In the genomic region with DNA sequence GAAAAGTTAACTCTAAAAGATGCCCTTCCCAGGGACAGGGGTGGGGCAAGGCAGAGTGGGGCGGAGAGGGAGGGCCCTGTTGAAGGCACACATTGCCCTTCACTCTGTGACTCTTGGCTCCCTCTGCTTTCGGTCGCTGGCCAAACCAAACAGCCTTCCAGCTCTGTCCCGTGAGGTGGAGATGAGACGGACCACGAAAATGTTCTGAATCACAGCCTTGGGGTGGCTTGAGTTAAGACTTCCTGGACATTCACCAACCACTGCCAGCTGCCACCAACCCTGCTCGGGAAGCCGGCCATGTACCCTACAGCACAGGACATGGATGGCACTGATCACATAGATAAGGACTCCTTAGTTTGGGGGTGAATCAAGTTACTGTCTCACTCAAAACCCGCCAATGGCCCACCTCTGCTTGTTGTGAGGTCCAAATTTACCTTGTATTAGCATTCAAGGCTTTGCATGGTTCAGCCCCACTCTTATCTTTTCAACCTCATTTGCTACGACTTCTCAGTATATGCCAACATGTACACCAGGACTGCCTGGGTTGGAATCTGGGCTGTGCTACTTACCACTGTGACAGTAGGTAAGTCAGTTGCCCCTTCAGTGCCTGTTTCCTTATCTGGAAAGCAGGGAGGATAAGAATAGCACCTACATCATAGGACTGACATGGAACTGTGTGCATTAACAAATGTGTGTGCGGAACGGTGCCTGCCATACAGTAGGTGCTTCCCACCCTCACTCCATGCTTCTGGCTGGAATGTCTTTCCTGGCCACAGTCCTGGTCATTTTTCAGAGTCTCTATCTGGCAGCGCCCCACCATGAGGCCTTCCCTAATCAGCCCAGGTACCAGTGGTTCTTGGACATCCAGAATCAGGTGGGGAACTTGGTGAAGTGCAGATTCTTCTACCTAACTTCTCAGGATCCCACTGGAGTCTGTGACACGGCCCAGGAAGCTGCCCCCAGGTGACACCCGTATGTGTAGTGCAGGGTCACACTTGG, we compare ENCODE assay signal across 12 cellular contexts. TPM values are rescaled to one million over a fixed set of nuclear protein-coding genes. Genes with fewer than 3 reads are reported as not detected.
DNase-seq lines count a peak whose midpoint lies in the region; ATAC-seq, FAIRE-seq and TF ChIP-seq lines count a peak whose summit lies in the region.
"Had no signal": no experiment of that assay in that cellular context is flagged by ENCODE, and none has a peak within 500 bp of the region (broad histone marks: within the 10 kb centered on the region; RNA-seq: fewer than 3 reads in every experiment).

No MANE protein-coding gene starts in this region.

- H3K27me3 ChIP-seq in transverse colon, result no peaks in the 10 kb centered on the region

- intact Hi-C loops in sciatic nerve (cut with DNase I), result loop anchor here (5.0 kb wide), 1 partner anchor 42 kb away; a partner anchor contains a TSS
- intact Hi-C loops in transverse colon (cut with DNase I; ENCODE audit: low total_unique reads), result loop anchor here (5.0 kb wide), 1 partner anchor 42 kb away; a partner anchor contains a TSS

- no peak overlapping the region for H3K27ac ChIP-seq in transverse colon

- 87 to 100% methylated on average over 1 to 14 of the region's 15 CpGs for WGBS in transverse colon (ENCODE audit: low coverage in 1 of 2), 2 donors

- CTCF ChIA-PET in T-cell (lab: Charles Lee), result interaction anchor here in 1 of 2 donors (0.7 to 2.3 kb wide), 4 partner anchors 15 to 41 kb away, joined by 3 to 8 read pairs (median 3); no protein-coding TSS in a partner anchor

- DNase-seq in EL (peak; percentile 91), T-cell (peak in 1 of 34 experiments; percentile 12), fibroblast of villous mesenchyme (ENCODE audit: low read depth) (peak; percentile 78), sciatic nerve (ENCODE audit: low spot score) (peak; percentile 77), DMS114 treated with DMSO at 0.1 percent for 48 hours (lab: John Stamatoyannopoulos, UW; ENCODE audit: unreplicated experiment) (no peak), HTR-8/SVneo (ENCODE audit: insufficient read length, low spot score) (no peak), transverse colon (no peak)
- DNase-seq in stimulated activated CD4-positive, alpha-beta T cell treated with anti-CD3 and anti-CD28 coated beads, Interleukin-2, amount 100 ng/mL, for 48 hours, result no peak
- DNase-seq: activated B cell treated with CpG ODN at 0.5 μM for 24 hours; NCI-H446; stimulated activated CD4-positive, alpha-beta T cell treated with anti-CD3 and anti-CD28 coated beads, Interleukin-4, amount 100 ng/mL, for 24 hours had no signal

- POLR2A ChIA-PET in T-cell (lab: Charles Lee), result no interaction called here

- peaks cover 0 to 9% (median 0%) of the 10 kb centered on the region in 4 donors for H3K4me1 ChIP-seq in transverse colon

- H3K9me3 Mint-ChIP-seq in T-cell, result no peaks in the 10 kb centered on the region
- H3K9me3 Mint-ChIP-seq: activated B cell treated with CpG ODN at 0.5 μM for 24 hours had no signal

- no peak for TF ChIP-seq POLR2A in transverse colon (IDR thresholded peaks at IDR 0.05)

- peaks cover 0 to 27% (median 9%) of the 10 kb centered on the region in 4 donors for H3K36me3 ChIP-seq in transverse colon

- H3K4me1 Mint-ChIP-seq in T-cell, result peaks cover 67 to 70% (median 69%) of the 10 kb centered on the region in 3 donors

- ATAC-seq in T-cell (replicated peaks in 1 of 4) (no peak), sciatic nerve (peak; percentile 89)

- peaks cover 21% of the 10 kb centered on the region for H3K36me3 Mint-ChIP-seq in T-cell

- no peaks in the 10 kb centered on the region for H3K27me3 Mint-ChIP-seq in T-cell
- H3K27me3 Mint-ChIP-seq: activated B cell treated with CpG ODN at 0.5 μM for 24 hours had no signal

- peak overlapping the region in 1 of 3 donors; percentile 65 for H3K4me3 Mint-ChIP-seq in T-cell
- H3K4me3 Mint-ChIP-seq: activated B cell treated with CpG ODN at 0.5 μM for 24 hours had no signal

- no peak for TF ChIP-seq EP300 in transverse colon (IDR thresholded peaks at IDR 0.05; ENCODE audit: low read depth)

- no peaks in the 10 kb centered on the region for H3K9me3 ChIP-seq in transverse colon

- peak overlapping the region; percentile 55 to 56 for H3K27ac Mint-ChIP-seq in T-cell
- H3K27ac Mint-ChIP-seq: activated B cell treated with CpG ODN at 0.5 μM for 24 hours had no signal

- TF ChIP-seq CTCF in fibroblast of villous mesenchyme (IDR thresholded peaks at IDR 0.05; ENCODE audit: insufficient read depth, low read depth, low read length), result no peak
- no peak for TF ChIP-seq CTCF in transverse colon (IDR thresholded peaks at IDR 0.05)

- in situ Hi-C loops in transverse colon (cut with MboI; ENCODE audit: low pct_ligation_motif_present in 1 of 4, low pct_unique_long_range_greater_than_20kb in 1 of 4, low sequenced_read_pairs in 3 of 4), result loop anchor here in 1 of 4 donors (5.0 kb wide), 1 partner anchor 37 kb away; no protein-coding TSS in a partner anchor

- H3K4me3 ChIP-seq in fibroblast of villous mesenchyme (ENCODE audit: low read depth, low read length) (no peak overlapping the region), transverse colon (no peak overlapping the region)

- no peak for FAIRE-seq in HTR-8/SVneo (lab: Jason Lieb, UNC)
- FAIRE-seq: islet of Langerhans had no signal

RNA-seq across cellular contexts. Expression of a gene that starts 28.0 kb away (rescaled TPM):
- total RNA-seq in T-cell (10 to 100 TPM; 16.9 to 98.5 (median 25.0) TPM), fibroblast of villous mesenchyme (9.9 and 10.3 TPM in 2 replicates), sciatic nerve (24.7 TPM), transverse colon (10 to 100 TPM in 1 of 4 donors, 1 to 10 TPM in 3; 1.8 to 25.1 (median 6.6) TPM)

RNA-seq across cellular contexts. Expression of a gene that starts 41.3 kb away (rescaled TPM):
- total RNA-seq in T-cell, result 1 to 10 TPM in 4 of 5 donors, under 1 TPM in 1; 0.60 to 2.4 (median 1.9) TPM
- total RNA-seq in fibroblast of villous mesenchyme, result 1.9 and 2.2 TPM in 2 replicates
- 2.1 TPM for total RNA-seq in sciatic nerve
- 10 to 100 TPM in 2 of 4 donors, 1 to 10 TPM in 2; 1.9 to 17.1 (median 10.6) TPM for total RNA-seq in transverse colon

RNA-seq across cellular contexts. Expression of a gene that starts 43.4 kb away (rescaled TPM):
- total RNA-seq in T-cell (not detected), fibroblast of villous mesenchyme (0.43 and 0.64 TPM in 2 replicates), sciatic nerve (0.67 TPM), transverse colon (under 1 TPM in 2 of 4 donors, not detected in 2; 0.16 to 0.27 TPM)
- total RNA-seq: activated B cell treated with CpG ODN at 0.5 μM for 24 hours had no signal

RNA-seq across cellular contexts. Expression of a gene that starts 55.6 kb away (rescaled TPM):
- total RNA-seq in T-cell (10 to 100 TPM; 19.9 to 61.5 (median 46.2) TPM), fibroblast of villous mesenchyme (156 and 175 TPM in 2 replicates), sciatic nerve (55.7 TPM), transverse colon (10 to 100 TPM; 21.3 to 66.2 (median 45.9) TPM)

Comparison
In these comparisons a context has a peak if more than half of its experiments do, and no peak if none do; other contexts are left out.
1. DNase-seq: peak in EL (single experiment), fibroblast of villous mesenchyme (single experiment) and sciatic nerve (single experiment); none in DMS114 treated with DMSO at 0.1 percent for 48 hours (single experiment), HTR-8/SVneo (single experiment), transverse colon (single experiment) and stimulated activated CD4-positive, alpha-beta T cell treated with anti-CD3 and anti-CD28 coated beads, Interleukin-2, amount 100 ng/mL, for 48 hours (0 of 2).